In genomic region chr7:76499928-76500249, GRCh38 we compare ENCODE assay signal across 3 cellular contexts. TPM values are rescaled to one million over a fixed set of nuclear protein-coding genes. Genes with fewer than 3 reads are reported as not detected.
"Had no signal": no experiment of that assay in that cellular context is flagged by ENCODE, and none has a peak within 500 bp of the region (broad histone marks: within the 10 kb centered on the region; RNA-seq: fewer than 3 reads in every experiment).

No MANE protein-coding gene starts in this region.

RNA-seq across cellular contexts. Expression of gene SPDYE16, which starts 43.2 kb away (rescaled TPM):
- total RNA-seq: bronchial epithelial cell had no signal
- polyA plus RNA-seq: keratinocyte, mammary epithelial cell had no signal
